ENCODE assay signal across 1 cellular context in the genomic region with DNA sequence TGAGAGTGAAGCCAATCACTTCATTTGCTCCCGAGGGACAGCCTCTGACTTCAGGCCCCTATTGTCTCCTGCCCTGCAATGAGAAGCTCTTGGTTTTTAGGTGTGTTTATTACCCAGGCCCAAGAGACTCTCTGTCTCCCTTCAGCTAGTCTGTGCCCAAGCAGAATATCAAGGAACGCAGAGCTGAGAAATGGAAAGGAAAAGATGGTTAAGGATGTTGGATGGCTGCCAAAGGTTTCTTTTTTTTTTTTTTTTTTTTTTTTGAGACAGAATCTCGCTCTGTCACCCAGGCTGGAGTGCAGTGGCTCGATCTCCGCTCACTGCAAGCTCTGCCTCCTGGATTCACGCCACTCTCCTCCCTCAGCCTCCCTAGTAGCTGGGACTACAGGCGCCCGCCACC. TPM values are rescaled to one million over a fixed set of nuclear protein-coding genes. Genes with fewer than 3 reads are reported as not detected.
"Had no signal": no experiment of that assay in that cellular context is flagged by ENCODE, and none has a peak within 500 bp of the region (broad histone marks: within the 10 kb centered on the region; RNA-seq: fewer than 3 reads in every experiment).

No MANE protein-coding gene starts in this region.

RNA-seq across cellular contexts. Expression of a gene that starts 41.7 kb away (rescaled TPM):
- total RNA-seq: activated T-helper 1 cell treated with anti-CD3 and anti-CD28 coated beads, Interleukin-12 subunit alpha, Interleukin-12 subunit beta, Interleukin-2, Interleukin-4 antibody, amounts not matched to agents 30 ng/mL and 10 ng/mL and 1 ng/mL, durations not matched to agents 14 hours and 24 hours and 36 hours had no signal
